Comparison of ENCODE assay signal across 18 cellular contexts in genomic region chr19:4234862-4235201, GRCh38. TPM values are rescaled to one million over a fixed set of nuclear protein-coding genes. Genes with fewer than 3 reads are reported as not detected.
DNase-seq lines count a peak whose midpoint lies in the region; ATAC-seq, FAIRE-seq and TF ChIP-seq lines count a peak whose summit lies in the region.
"Had no signal": no experiment of that assay in that cellular context is flagged by ENCODE, and none has a peak within 500 bp of the region (broad histone marks: within the 10 kb centered on the region; RNA-seq: fewer than 3 reads in every experiment).

No MANE protein-coding gene starts in this region.

- no peak for TF ChIP-seq EP300 in HepG2 (IDR thresholded peaks at IDR 0.05; ENCODE audit: low read depth in 2 of 2, low read length in 2 of 2)
- TF ChIP-seq EP300 in HepG2 (CRISPR knock-in tag; IDR thresholded peaks at IDR 0.05; ENCODE audit: borderline replicate concordance): no peak

- H3K9ac ChIP-seq in HepG2 (ENCODE audit: insufficient read depth, low read depth, low read length): peak overlapping the region; percentile 69; the same call in 1 of the 2 replicates
- H3K9ac ChIP-seq in mesenchymal stem cell (ENCODE audit: low read length): no peak overlapping the region
- no peak overlapping the region for H3K9ac ChIP-seq in PC-3 (ENCODE audit: low read length)
- H3K9ac ChIP-seq: BLaER1 had no signal

- H3K18ac ChIP-seq in mesenchymal stem cell (ENCODE audit: low read depth in 1 of 2, low read length in 2 of 2): no peak overlapping the region

- H3K79me2 ChIP-seq in HepG2 (ENCODE audit: insufficient read depth, low read length) (no peaks in the 10 kb centered on the region), PC-3 (ENCODE audit: low read length) (no peaks in the 10 kb centered on the region)

- H3K14ac ChIP-seq in mesenchymal stem cell (ENCODE audit: low read length in 2 of 2): no peak overlapping the region

- H3K4me2 ChIP-seq in HepG2 (ENCODE audit: low read depth, low read length) (peak overlapping the region; percentile 88), mesenchymal stem cell (ENCODE audit: low read length, poor library complexity, severe bottlenecking) (no peak overlapping the region), PC-3 (ENCODE audit: low read length) (no peak overlapping the region)
- H3K4me2 ChIP-seq: BLaER1, GM23338 had no signal

- H3K36me3 ChIP-seq in HepG2 (replicated peaks in 1 of 2; ENCODE audit: control insufficient read depth in 1 of 2, insufficient read depth in 2 of 2, low read length in 2 of 2) (no peaks in the 10 kb centered on the region), right lobe of liver (no peaks in the 10 kb centered on the region), mesenchymal stem cell (ENCODE audit: control insufficient read depth in 1 of 2, insufficient read depth in 2 of 2, low read depth in 1 of 2, low read length in 2 of 2) (peaks cover 0 to 13% of the 10 kb centered on the region in 2 experiments), PC-3 (ENCODE audit: low read depth, low read length) (no peaks in the 10 kb centered on the region)
- H3K36me3 ChIP-seq: BLaER1 had no signal

- TF ChIP-seq CTCF in HepG2 (CRISPR knock-in tag; IDR thresholded peaks at IDR 0.05) (no peak), right lobe of liver (IDR thresholded peaks at IDR 0.05) (no peak), PC-3 (conservative IDR thresholded peaks at IDR 0.05; ENCODE audit: low read depth, low read length) (no peak)

- 9% methylated on average over 13 of the region's 13 CpGs for WGBS in HepG2 (ENCODE audit: low lambda C conversion rate)
- 51% methylated on average over 11 of the region's 13 CpGs for WGBS in right lobe of liver (ENCODE audit: insufficient coverage, low coverage, low lambda C conversion rate, missing lambda C conversion rate)
- 87% methylated on average over 13 of the region's 13 CpGs for WGBS in mesenchymal stem cell

- ATAC-seq in HepG2 (no peak), right lobe of liver (no peak), PC-3 (no peak)
- ATAC-seq: GM23338 had no signal

- H3K79me1 ChIP-seq in mesenchymal stem cell (replicated peaks; ENCODE audit: low read length, poor library complexity, severe bottlenecking): no peaks in the 10 kb centered on the region

- FAIRE-seq in HepG2 (lab: Jason Lieb, UNC) (no peak), GM12892 (lab: Jason Lieb, UNC) (no peak)
- FAIRE-seq: HTR-8/SVneo had no signal

- no peaks in the 10 kb centered on the region for H4K20me1 ChIP-seq in HepG2 (ENCODE audit: insufficient read depth, low read length)
- H4K20me1 ChIP-seq in PC-3 (ENCODE audit: low read length): no peaks in the 10 kb centered on the region
- H4K20me1 ChIP-seq: BLaER1 had no signal

- peak overlapping the region; percentile 22 for H2AK5ac ChIP-seq in mesenchymal stem cell (ENCODE audit: low read length, severe bottlenecking)

- POLR2A ChIA-PET in HepG2 (lab: Yijun Ruan, JAX): interaction anchor here (1.3 to 2.0 kb wide), 2 partner anchors 8 to 12 kb away, joined by 3 to 14 read pairs; partner anchors contain the start of gene YJU2
- POLR2A ChIA-PET in PC-3 (lab: Charles Lee; ENCODE audit: unreplicated experiment): no interaction called here

- no peak overlapping the region for H2BK12ac ChIP-seq in mesenchymal stem cell (ENCODE audit: low read length in 2 of 2)

- TF ChIP-seq POLR2A in HepG2 (IDR thresholded peaks at IDR 0.05; ENCODE audit: insufficient read depth in 1 of 2, low read depth in 2 of 2, low read length in 2 of 2) (no peak), right lobe of liver (IDR thresholded peaks at IDR 0.05) (no peak), GM12892 (IDR thresholded peaks at IDR 0.05; ENCODE audit: low read depth, low read length) (no peak)

- no peak overlapping the region for H4K91ac ChIP-seq in mesenchymal stem cell (ENCODE audit: low read length)

- no peaks in the 10 kb centered on the region for H3K9me3 ChIP-seq in HepG2 (ENCODE audit: low read length)
- H3K9me3 ChIP-seq in right lobe of liver: no peaks in the 10 kb centered on the region
- no peaks in the 10 kb centered on the region for H3K9me3 ChIP-seq in mesenchymal stem cell (ENCODE audit: control insufficient read depth, low read length)
- no peaks in the 10 kb centered on the region for H3K9me3 ChIP-seq in PC-3 (ENCODE audit: low read length)
- H3K9me3 ChIP-seq: BLaER1, Caco-2 had no signal

- H3K4me1 ChIP-seq in HepG2 (ENCODE audit: insufficient read depth, low read length) (peaks cover 32% of the 10 kb centered on the region), right lobe of liver (no peaks in the 10 kb centered on the region), mesenchymal stem cell (ENCODE audit: control insufficient read depth, insufficient read depth, low read depth, low read length) (peaks cover 7% of the 10 kb centered on the region), PC-3 (ENCODE audit: insufficient read depth, low read length) (no peaks in the 10 kb centered on the region)
- H3K4me1 ChIP-seq: BLaER1 had no signal

- in situ Hi-C loops in HepG2 (cut with HindIII; ENCODE audit: extremely low pct_ligation_motif_present, low pct_unique_long_range_greater_than_20kb): no loop called here

- no peak for TF ChIP-seq RAD21 in HepG2 (CRISPR knock-in tag; IDR thresholded peaks at IDR 0.05)

- BruUV-seq in HepG2 (replicated peaks; lab: Mats Ljungman, UMichigan) (no TSS peak), PC-3 (replicated peaks; lab: Mats Ljungman, UMichigan) (no TSS peak)

- intact Hi-C loops in HepG2 (cut with micrococcal nuclease; ENCODE audit: unreplicated experiment) (no loop called here), right lobe of liver (cut with DNase I) (no loop called here), PC-3 (cut with micrococcal nuclease) (no loop called here)

- H2BK5ac ChIP-seq in mesenchymal stem cell (ENCODE audit: low read depth, low read length, poor library complexity, severe bottlenecking): no peak overlapping the region

- no peak overlapping the region for H2BK15ac ChIP-seq in mesenchymal stem cell (ENCODE audit: low read depth, poor library complexity, severe bottlenecking)

- H2AFZ ChIP-seq in HepG2 (ENCODE audit: low read length) (no peak overlapping the region), mesenchymal stem cell (ENCODE audit: low read depth, low read length) (no peak overlapping the region), PC-3 (ENCODE audit: low read length) (no peak overlapping the region)
- H2AFZ ChIP-seq: GM23338 had no signal

- H3K27ac ChIP-seq in HepG2 (ENCODE audit: extremely low read length, insufficient read depth, low read length): peak overlapping the region; percentile 64
- H3K27ac ChIP-seq in right lobe of liver: no peak overlapping the region
- H3K27ac ChIP-seq in mesenchymal stem cell (ENCODE audit: low read length, poor library complexity, severe bottlenecking): no peak overlapping the region
- H3K27ac ChIP-seq in PC-3 (ENCODE audit: low read length): no peak overlapping the region
- H3K27ac ChIP-seq: 22Rv1, BLaER1 had no signal

- H3K4me3 ChIP-seq in HepG2 (replicated peaks in 1 of 3; ENCODE audit: insufficient read depth in 1 of 3, low read depth in 2 of 3, low read length in 3 of 3) (peak overlapping the region; percentile 44 to 65 (median 47); a peak in 5 of 6 replicates), right lobe of liver (no peak overlapping the region), mesenchymal stem cell (ENCODE audit: insufficient read depth in 1 of 2, low read depth in 1 of 2, low read length in 2 of 2) (no peak overlapping the region), PC-3 (ENCODE audit: low read length) (no peak overlapping the region)
- H3K4me3 ChIP-seq: BLaER1, GM23338 had no signal

- H3K9me2 ChIP-seq in PC-3 (replicated peaks; ENCODE audit: low read length): no peaks in the 10 kb centered on the region

- H2BK120ac ChIP-seq in mesenchymal stem cell (ENCODE audit: low read depth, low read length): no peak overlapping the region

- H3K27me3 ChIP-seq in HepG2 (ENCODE audit: control insufficient read depth in 1 of 2, insufficient read depth in 2 of 2, low read length in 2 of 2): no peaks in the 10 kb centered on the region; a peak in 1 of 5 replicates
- H3K27me3 ChIP-seq in right lobe of liver: no peaks in the 10 kb centered on the region
- peaks cover 0 to 31% of the 10 kb centered on the region in 2 experiments for H3K27me3 ChIP-seq in mesenchymal stem cell (ENCODE audit: control insufficient read depth in 1 of 2, insufficient read depth in 1 of 2, low read length in 2 of 2)
- no peaks in the 10 kb centered on the region for H3K27me3 ChIP-seq in PC-3 (ENCODE audit: low read length)
- H3K27me3 ChIP-seq: BLaER1 had no signal

- CTCF ChIA-PET in HepG2 (lab: Yijun Ruan, JAX; ENCODE audit: low intra/inter-chr PET ratio, low total read pairs) (no interaction called here), PC-3 (lab: Charles Lee) (no interaction called here)

- H4K8ac ChIP-seq in mesenchymal stem cell (ENCODE audit: low read length): no peak overlapping the region

- H3F3A ChIP-seq in PC-3 (ENCODE audit: low read length, unreplicated experiment): no peaks in the 10 kb centered on the region

- H3K4ac ChIP-seq in mesenchymal stem cell (ENCODE audit: low read depth in 1 of 2, low read length in 2 of 2): no peak overlapping the region

- H3K23ac ChIP-seq in mesenchymal stem cell (ENCODE audit: low read length in 2 of 2): no peak overlapping the region

- DNase-seq in DMS153 (lab: John Stamatoyannopoulos, UW) (peak; percentile 12), DMS153 treated with DMSO at 0.1 percent for 48 hours (lab: John Stamatoyannopoulos, UW; ENCODE audit: unreplicated experiment) (no peak), HepG2 (ENCODE audit: low spot score) (no peak), right lobe of liver (no peak), mesenchymal stem cell (no peak), GM12892 (ENCODE audit: insufficient read length) (no peak), PC-3 (no peak)
- DNase-seq: AML-193; Caco-2; CD8-positive, alpha-beta memory T cell; H9; KBM-7 had no signal

RNA-seq across cellular contexts. Expression of gene EBI3, which starts 5.5 kb away (rescaled TPM):
- total RNA-seq in HepG2 (2016; rRNA removed; fragmentation: Illumina TruSeq; extraction: Trizol) (not detected in 2 replicates), right lobe of liver (1 to 10 TPM in 5 of 6 experiments, under 1 TPM in 1; 0.73 to 4.1 (median 2.0) TPM), PC-3 (2014; rRNA removed) (not detected in 2 replicates)
- not detected in 2 replicates for total RNA-seq in HepG2 (2016; cell fraction: cytosol; rRNA removed; fragmentation: Illumina TruSeq; extraction: Trizol; ENCODE audit: low read depth)
- 0.16 and 0.28 TPM in 2 replicates for total RNA-seq in HepG2 (2016; cell fraction: insoluble cytoplasmic fraction; rRNA removed; fragmentation: Illumina TruSeq; extraction: Trizol)
- not detected in 2 replicates for total RNA-seq in HepG2 (2016; cell fraction: membrane; rRNA removed; fragmentation: Illumina TruSeq; extraction: Trizol)
- total RNA-seq in HepG2 (2016; cell fraction: nucleus; rRNA removed; fragmentation: Illumina TruSeq; extraction: Trizol): not detected in 2 replicates
- polyA plus RNA-seq in HepG2 (2011; rRNA removed): 3.4 and 8.3 TPM in 2 replicates
- polyA plus RNA-seq in HepG2 (2011; cell fraction: cytosol; rRNA removed): 3.7 and 5.7 TPM in 2 replicates
- polyA plus RNA-seq in HepG2 (2011; cell fraction: nucleus; rRNA removed): 5.8 TPM in 2 replicates
- polyA plus RNA-seq in HepG2 (2012): 5.3 and 5.5 TPM in 2 replicates
- polyA plus RNA-seq in HepG2 (2016; cell fraction: cytosol; fragmentation: Illumina TruSeq; extraction: Trizol; ENCODE audit: low read depth): 0.20 TPM in 1 of 2 replicates, not detected in the other
- not detected in 2 replicates for polyA plus RNA-seq in HepG2 (2016; cell fraction: insoluble cytoplasmic fraction; fragmentation: Illumina TruSeq; extraction: Trizol; ENCODE audit: low read depth)
- not detected in 2 replicates for polyA plus RNA-seq in HepG2 (2016; cell fraction: membrane; fragmentation: Illumina TruSeq; extraction: Trizol; ENCODE audit: low read depth)
- 0.83 TPM in 1 of 2 replicates, not detected in the other for polyA plus RNA-seq in HepG2 (2016; cell fraction: nucleus; fragmentation: Illumina TruSeq; extraction: Trizol; ENCODE audit: insufficient read depth, low read depth)
- polyA minus RNA-seq in HepG2 (2011; rRNA and poly(A)+ RNA removed; ENCODE audit: low replicate concordance): 2.3 and 3.4 TPM in 2 replicates
- 3.4 TPM in 1 of 2 replicates, not detected in the other for polyA minus RNA-seq in HepG2 (2011; cell fraction: cytosol; rRNA and poly(A)+ RNA removed)
- 1.5 and 1.8 TPM in 2 replicates for polyA minus RNA-seq in HepG2 (2011; cell fraction: nucleus; rRNA and poly(A)+ RNA removed)
- 1.9 TPM for polyA plus RNA-seq in mesenchymal stem cell (2013, experiment 1 of 2)
- polyA plus RNA-seq in mesenchymal stem cell (2013, experiment 2 of 2): 1.8 TPM
- polyA plus RNA-seq in GM12892 (2012; ENCODE audit: missing spikeins): 166 TPM
- polyA plus RNA-seq: CD8-positive, alpha-beta memory T cell had no signal

RNA-seq across cellular contexts. Expression of gene YJU2, which starts 12.0 kb away (rescaled TPM):
- total RNA-seq in HepG2 (2016; rRNA removed; fragmentation: Illumina TruSeq; extraction: Trizol) (17.9 and 18.4 TPM in 2 replicates), right lobe of liver (10 to 100 TPM in 1 of 6 experiments, 1 to 10 TPM in 5; 6.4 to 14.1 (median 8.9) TPM), PC-3 (2014; rRNA removed) (33.1 and 45.6 TPM in 2 replicates)
- 4.0 and 4.7 TPM in 2 replicates for total RNA-seq in HepG2 (2016; cell fraction: cytosol; rRNA removed; fragmentation: Illumina TruSeq; extraction: Trizol; ENCODE audit: low read depth)
- total RNA-seq in HepG2 (2016; cell fraction: insoluble cytoplasmic fraction; rRNA removed; fragmentation: Illumina TruSeq; extraction: Trizol): 16.8 and 19.4 TPM in 2 replicates
- total RNA-seq in HepG2 (2016; cell fraction: membrane; rRNA removed; fragmentation: Illumina TruSeq; extraction: Trizol): 6.4 and 6.7 TPM in 2 replicates
- total RNA-seq in HepG2 (2016; cell fraction: nucleus; rRNA removed; fragmentation: Illumina TruSeq; extraction: Trizol): 7.2 and 7.7 TPM in 2 replicates
- polyA plus RNA-seq in HepG2 (2011; rRNA removed): 9.3 and 10.1 TPM in 2 replicates
- 10.6 and 14.7 TPM in 2 replicates for polyA plus RNA-seq in HepG2 (2011; cell fraction: cytosol; rRNA removed)
- polyA plus RNA-seq in HepG2 (2011; cell fraction: nucleus; rRNA removed): 10.0 and 11.4 TPM in 2 replicates
- polyA plus RNA-seq in HepG2 (2012): 9.3 and 9.9 TPM in 2 replicates
- polyA plus RNA-seq in HepG2 (2016; cell fraction: cytosol; fragmentation: Illumina TruSeq; extraction: Trizol; ENCODE audit: low read depth): 3.4 and 4.1 TPM in 2 replicates
- polyA plus RNA-seq in HepG2 (2016; cell fraction: insoluble cytoplasmic fraction; fragmentation: Illumina TruSeq; extraction: Trizol; ENCODE audit: low read depth): 17.9 and 20.2 TPM in 2 replicates
- 4.1 and 5.0 TPM in 2 replicates for polyA plus RNA-seq in HepG2 (2016; cell fraction: membrane; fragmentation: Illumina TruSeq; extraction: Trizol; ENCODE audit: low read depth)
- 13.9 and 14.9 TPM in 2 replicates for polyA plus RNA-seq in HepG2 (2016; cell fraction: nucleus; fragmentation: Illumina TruSeq; extraction: Trizol; ENCODE audit: insufficient read depth, low read depth)
- polyA minus RNA-seq in HepG2 (2011; rRNA and poly(A)+ RNA removed; ENCODE audit: low replicate concordance): 8.4 and 18.8 TPM in 2 replicates
- polyA minus RNA-seq in HepG2 (2011; cell fraction: cytosol; rRNA and poly(A)+ RNA removed): 4.8 and 6.3 TPM in 2 replicates
- 6.6 and 8.1 TPM in 2 replicates for polyA minus RNA-seq in HepG2 (2011; cell fraction: nucleus; rRNA and poly(A)+ RNA removed)
- 14.8 TPM for polyA plus RNA-seq in mesenchymal stem cell (2013, experiment 1 of 2)
- polyA plus RNA-seq in mesenchymal stem cell (2013, experiment 2 of 2): 14.9 TPM
- polyA plus RNA-seq in GM12892 (2012; ENCODE audit: missing spikeins): 15.5 TPM

RNA-seq across cellular contexts. Expression of gene SHD, which starts 44.2 kb away (rescaled TPM):
- total RNA-seq in HepG2 (2016; rRNA removed; fragmentation: Illumina TruSeq; extraction: Trizol) (0.11 TPM in 1 of 2 replicates, not detected in the other), right lobe of liver (1 to 10 TPM; 1.7 to 9.7 (median 6.4) TPM), PC-3 (2014; rRNA removed) (0.11 TPM in 1 of 2 replicates, not detected in the other)
- total RNA-seq in HepG2 (2016; cell fraction: cytosol; rRNA removed; fragmentation: Illumina TruSeq; extraction: Trizol; ENCODE audit: low read depth): 0.40 TPM in 1 of 2 replicates, not detected in the other
- total RNA-seq in HepG2 (2016; cell fraction: insoluble cytoplasmic fraction; rRNA removed; fragmentation: Illumina TruSeq; extraction: Trizol): 0.30 TPM in 1 of 2 replicates, not detected in the other
- 0.45 and 1.1 TPM in 2 replicates for total RNA-seq in HepG2 (2016; cell fraction: membrane; rRNA removed; fragmentation: Illumina TruSeq; extraction: Trizol)
- not detected in 2 replicates for total RNA-seq in HepG2 (2016; cell fraction: nucleus; rRNA removed; fragmentation: Illumina TruSeq; extraction: Trizol)
- polyA plus RNA-seq in HepG2 (2011; rRNA removed): 0.20 and 0.42 TPM in 2 replicates
- polyA plus RNA-seq in HepG2 (2011; cell fraction: cytosol; rRNA removed): 0.46 TPM in 1 of 2 replicates, not detected in the other
- 0.48 and 0.61 TPM in 2 replicates for polyA plus RNA-seq in HepG2 (2011; cell fraction: nucleus; rRNA removed)
- 0.36 and 0.79 TPM in 2 replicates for polyA plus RNA-seq in HepG2 (2012)
- polyA plus RNA-seq in HepG2 (2016; cell fraction: cytosol; fragmentation: Illumina TruSeq; extraction: Trizol; ENCODE audit: low read depth): 0.31 and 1.3 TPM in 2 replicates
- 1.1 TPM in 1 of 2 replicates, not detected in the other for polyA plus RNA-seq in HepG2 (2016; cell fraction: insoluble cytoplasmic fraction; fragmentation: Illumina TruSeq; extraction: Trizol; ENCODE audit: low read depth)
- 0.63 and 0.70 TPM in 2 replicates for polyA plus RNA-seq in HepG2 (2016; cell fraction: membrane; fragmentation: Illumina TruSeq; extraction: Trizol; ENCODE audit: low read depth)
- not detected in 2 replicates for polyA plus RNA-seq in HepG2 (2016; cell fraction: nucleus; fragmentation: Illumina TruSeq; extraction: Trizol; ENCODE audit: insufficient read depth, low read depth)
- polyA minus RNA-seq in HepG2 (2011; rRNA and poly(A)+ RNA removed; ENCODE audit: low replicate concordance): 0.14 TPM in 1 of 2 replicates, not detected in the other
- not detected in 2 replicates for polyA minus RNA-seq in HepG2 (2011; cell fraction: cytosol; rRNA and poly(A)+ RNA removed)
- polyA minus RNA-seq in HepG2 (2011; cell fraction: nucleus; rRNA and poly(A)+ RNA removed): not detected in 2 replicates
- not detected for polyA plus RNA-seq in mesenchymal stem cell (2013, experiment 1 of 2)
- not detected for polyA plus RNA-seq in mesenchymal stem cell (2013, experiment 2 of 2)
- polyA plus RNA-seq in GM12892 (2012; ENCODE audit: missing spikeins): not detected
- total RNA-seq: A673; CD8-positive, alpha-beta memory T cell; Daoy had no signal
- polyA plus RNA-seq: CD8-positive, alpha-beta memory T cell had no signal

RNA-seq across cellular contexts. Expression of gene ANKRD24, which starts 52.3 kb away (rescaled TPM):
- total RNA-seq in HepG2 (2016; rRNA removed; fragmentation: Illumina TruSeq; extraction: Trizol) (0.13 TPM in 1 of 2 replicates, not detected in the other), right lobe of liver (1 to 10 TPM; 1.2 to 4.8 (median 2.7) TPM), PC-3 (2014; rRNA removed) (0.33 and 0.63 TPM in 2 replicates)
- not detected in 2 replicates for total RNA-seq in HepG2 (2016; cell fraction: cytosol; rRNA removed; fragmentation: Illumina TruSeq; extraction: Trizol; ENCODE audit: low read depth)
- 0.06 and 0.19 TPM in 2 replicates for total RNA-seq in HepG2 (2016; cell fraction: insoluble cytoplasmic fraction; rRNA removed; fragmentation: Illumina TruSeq; extraction: Trizol)
- total RNA-seq in HepG2 (2016; cell fraction: membrane; rRNA removed; fragmentation: Illumina TruSeq; extraction: Trizol): not detected in 2 replicates
- 0.22 TPM in 1 of 2 replicates, not detected in the other for total RNA-seq in HepG2 (2016; cell fraction: nucleus; rRNA removed; fragmentation: Illumina TruSeq; extraction: Trizol)
- 0.17 and 0.24 TPM in 2 replicates for polyA plus RNA-seq in HepG2 (2011; rRNA removed)
- 0.15 and 0.19 TPM in 2 replicates for polyA plus RNA-seq in HepG2 (2011; cell fraction: cytosol; rRNA removed)
- 0.97 and 1.2 TPM in 2 replicates for polyA plus RNA-seq in HepG2 (2011; cell fraction: nucleus; rRNA removed)
- polyA plus RNA-seq in HepG2 (2012): 0.13 and 0.28 TPM in 2 replicates
- not detected in 2 replicates for polyA plus RNA-seq in HepG2 (2016; cell fraction: cytosol; fragmentation: Illumina TruSeq; extraction: Trizol; ENCODE audit: low read depth)
- polyA plus RNA-seq in HepG2 (2016; cell fraction: insoluble cytoplasmic fraction; fragmentation: Illumina TruSeq; extraction: Trizol; ENCODE audit: low read depth): not detected in 2 replicates
- polyA plus RNA-seq in HepG2 (2016; cell fraction: membrane; fragmentation: Illumina TruSeq; extraction: Trizol; ENCODE audit: low read depth): not detected in 2 replicates
- 0.36 and 0.63 TPM in 2 replicates for polyA plus RNA-seq in HepG2 (2016; cell fraction: nucleus; fragmentation: Illumina TruSeq; extraction: Trizol; ENCODE audit: insufficient read depth, low read depth)
- 0.07 and 0.20 TPM in 2 replicates for polyA minus RNA-seq in HepG2 (2011; rRNA and poly(A)+ RNA removed; ENCODE audit: low replicate concordance)
- polyA minus RNA-seq in HepG2 (2011; cell fraction: cytosol; rRNA and poly(A)+ RNA removed): not detected in 2 replicates
- 0.25 TPM in 1 of 2 replicates, not detected in the other for polyA minus RNA-seq in HepG2 (2011; cell fraction: nucleus; rRNA and poly(A)+ RNA removed)
- polyA plus RNA-seq in mesenchymal stem cell (2013, experiment 1 of 2): 0.12 TPM
- 0.14 TPM for polyA plus RNA-seq in mesenchymal stem cell (2013, experiment 2 of 2)
- 0.74 TPM for polyA plus RNA-seq in GM12892 (2012; ENCODE audit: missing spikeins)

RNA-seq across cellular contexts. Expression of gene SIRT6, which starts 52.5 kb away (rescaled TPM):
- total RNA-seq in HepG2 (2016; rRNA removed; fragmentation: Illumina TruSeq; extraction: Trizol) (8.6 and 11.0 TPM in 2 replicates), right lobe of liver (10 to 100 TPM in 3 of 6 experiments, 1 to 10 TPM in 3; 7.9 to 21.6 (median 10.0) TPM), PC-3 (2014; rRNA removed) (18.0 and 20.8 TPM in 2 replicates)
- 7.2 and 9.1 TPM in 2 replicates for total RNA-seq in HepG2 (2016; cell fraction: cytosol; rRNA removed; fragmentation: Illumina TruSeq; extraction: Trizol; ENCODE audit: low read depth)
- 7.9 and 10.6 TPM in 2 replicates for total RNA-seq in HepG2 (2016; cell fraction: insoluble cytoplasmic fraction; rRNA removed; fragmentation: Illumina TruSeq; extraction: Trizol)
- total RNA-seq in HepG2 (2016; cell fraction: membrane; rRNA removed; fragmentation: Illumina TruSeq; extraction: Trizol): 7.5 and 8.1 TPM in 2 replicates
- 7.0 and 8.1 TPM in 2 replicates for total RNA-seq in HepG2 (2016; cell fraction: nucleus; rRNA removed; fragmentation: Illumina TruSeq; extraction: Trizol)
- polyA plus RNA-seq in HepG2 (2011; rRNA removed): 18.4 and 20.7 TPM in 2 replicates
- polyA plus RNA-seq in HepG2 (2011; cell fraction: cytosol; rRNA removed): 12.2 and 19.4 TPM in 2 replicates
- 69.5 and 82.9 TPM in 2 replicates for polyA plus RNA-seq in HepG2 (2011; cell fraction: nucleus; rRNA removed)
- polyA plus RNA-seq in HepG2 (2012): 7.3 and 9.2 TPM in 2 replicates
- polyA plus RNA-seq in HepG2 (2016; cell fraction: cytosol; fragmentation: Illumina TruSeq; extraction: Trizol; ENCODE audit: low read depth): 4.6 and 5.1 TPM in 2 replicates
- polyA plus RNA-seq in HepG2 (2016; cell fraction: insoluble cytoplasmic fraction; fragmentation: Illumina TruSeq; extraction: Trizol; ENCODE audit: low read depth): 9.5 and 10.8 TPM in 2 replicates
- 6.0 TPM in 2 replicates for polyA plus RNA-seq in HepG2 (2016; cell fraction: membrane; fragmentation: Illumina TruSeq; extraction: Trizol; ENCODE audit: low read depth)
- 31.6 and 35.6 TPM in 2 replicates for polyA plus RNA-seq in HepG2 (2016; cell fraction: nucleus; fragmentation: Illumina TruSeq; extraction: Trizol; ENCODE audit: insufficient read depth, low read depth)
- 18.0 and 19.2 TPM in 2 replicates for polyA minus RNA-seq in HepG2 (2011; rRNA and poly(A)+ RNA removed; ENCODE audit: low replicate concordance)
- polyA minus RNA-seq in HepG2 (2011; cell fraction: cytosol; rRNA and poly(A)+ RNA removed): 6.8 and 7.4 TPM in 2 replicates
- polyA minus RNA-seq in HepG2 (2011; cell fraction: nucleus; rRNA and poly(A)+ RNA removed): 9.0 TPM in 2 replicates
- 16.5 TPM for polyA plus RNA-seq in mesenchymal stem cell (2013, experiment 1 of 2)
- polyA plus RNA-seq in mesenchymal stem cell (2013, experiment 2 of 2): 16.2 TPM
- polyA plus RNA-seq in GM12892 (2012; ENCODE audit: missing spikeins): 12.8 TPM

Comparison
In these comparisons a context has a peak if more than half of its experiments do, and no peak if none do; other contexts are left out.
1. H3K4me3 ChIP-seq: peak in HepG2 (3 of 3); none in right lobe of liver (0 of 3), mesenchymal stem cell (0 of 2) and PC-3 (single experiment).